8 cellular contexts compared by ENCODE assay signal in genomic region chr5:152560508-152561137, GRCh38.
A peak's percentile ranks its signal among the peaks of the same experiment; 100 is the strongest.
DNase-seq lines count a peak whose midpoint lies in the region; ATAC-seq, FAIRE-seq and TF ChIP-seq lines count a peak whose summit lies in the region.

No MANE protein-coding gene starts in this region.

- no peaks in the 10 kb centered on the region for H3K27me3 Mint-ChIP-seq in activated T-cell treated with anti-CD3 and anti-CD28 coated beads, Interleukin-2, amount 50 U/mL, for 24 hours

- WGBS in pancreas, 2 donors, result 28% methylated on average over 6 of the region's 6 CpGs

- intact Hi-C loops in pancreas (cut with DNase I), result no loop called here

- H3K4me3 ChIP-seq in HFF-Myc (replicated peaks; ENCODE audit: low read depth, low read length), result no peak overlapping the region
- no peak overlapping the region for H3K4me3 ChIP-seq in pancreas

- peak in 3 of 4 donors; percentile 74 to 79 (median 79) for ATAC-seq in pancreas
- no peak for ATAC-seq in GM21825 (IDR thresholded peaks at IDR 0.05; ENCODE audit: unreplicated experiment)

- H3K4me1 ChIP-seq in pancreas, result no peaks in the 10 kb centered on the region

- H3K4me1 Mint-ChIP-seq in activated T-cell treated with anti-CD3 and anti-CD28 coated beads, Interleukin-2, amount 50 U/mL, for 24 hours (ENCODE audit: low read depth), result no peaks in the 10 kb centered on the region

- H3K9me3 Mint-ChIP-seq in activated T-cell treated with anti-CD3 and anti-CD28 coated beads, Interleukin-2, amount 50 U/mL, for 24 hours, result no peaks in the 10 kb centered on the region

- peak; percentile 33 for DNase-seq in activated T-cell treated with anti-CD3 and anti-CD28 coated beads, Interleukin-2, amount 50 U/mL, for 24 hours
- DNase-seq in activated T-cell treated with anti-CD3 and anti-CD28 coated beads, Interleukin-2, amount 50 U/mL, for 1 hour, result no peak
- DNase-seq in HFF-Myc (ENCODE audit: extremely low read depth, low read depth), result no peak
- DNase-seq in NCI-H1436 treated with DMSO at 0.1 percent for 48 hours (lab: John Stamatoyannopoulos, UW), result peak; percentile 7
- peak; percentile 38 to 51 for DNase-seq in activated CD4-positive, alpha-beta T cell treated with anti-CD3 and anti-CD28 coated beads, Interleukin-2, amount 50 U/mL, for 48 hours
- peak; percentile 8 for DNase-seq in germinal center (ENCODE audit: low spot score)
- DNase-seq in pancreas, result peak in 4 of 6 donors; percentile 26 to 68 (median 58)

- no peaks in the 10 kb centered on the region for H3K36me3 ChIP-seq in pancreas

- TF ChIP-seq CTCF in HFF-Myc (IDR thresholded peaks at IDR 0.05; ENCODE audit: low read depth, low read length, missing control alignments) (peak; percentile 66), pancreas (IDR thresholded peaks at IDR 0.05) (peak; percentile 56 to 70 (median 66))

- no peaks in the 10 kb centered on the region for H3K36me3 Mint-ChIP-seq in activated T-cell treated with anti-CD3 and anti-CD28 coated beads, Interleukin-2, amount 50 U/mL, for 24 hours (ENCODE audit: low read depth)

- H3K27ac ChIP-seq in pancreas, result no peak overlapping the region

- H3K27ac Mint-ChIP-seq in activated T-cell treated with anti-CD3 and anti-CD28 coated beads, Interleukin-2, amount 50 U/mL, for 24 hours, result no peak overlapping the region

- H3K4me3 Mint-ChIP-seq in activated T-cell treated with anti-CD3 and anti-CD28 coated beads, Interleukin-2, amount 50 U/mL, for 24 hours, result no peak overlapping the region

- no peaks in the 10 kb centered on the region for H3K27me3 ChIP-seq in pancreas

- H3K9me3 ChIP-seq in pancreas, result no peaks in the 10 kb centered on the region

- FAIRE-seq in pancreas (lab: Jason Lieb, UNC), result no peak

Comparison
In these comparisons a context has a peak if more than half of its experiments do, and no peak if none do; other contexts are left out.
1. DNase-seq: peak in activated T-cell treated with anti-CD3 and anti-CD28 coated beads, Interleukin-2, amount 50 U/mL, for 24 hours (single experiment), NCI-H1436 treated with DMSO at 0.1 percent for 48 hours (single experiment), activated CD4-positive, alpha-beta T cell treated with anti-CD3 and anti-CD28 coated beads, Interleukin-2, amount 50 U/mL, for 48 hours (2 of 2), germinal center (single experiment) and pancreas (4 of 6); none in activated T-cell treated with anti-CD3 and anti-CD28 coated beads, Interleukin-2, amount 50 U/mL, for 1 hour (single experiment) and HFF-Myc (single experiment).